Comparison of ENCODE assay signal across 9 cellular contexts in genomic region chr1:201346337-201346939, GRCh38. TPM values are rescaled to one million over a fixed set of nuclear protein-coding genes. Genes with fewer than 3 reads are reported as not detected.
DNase-seq lines count a peak whose midpoint lies in the region; ATAC-seq, FAIRE-seq and TF ChIP-seq lines count a peak whose summit lies in the region.
"Had no signal": no experiment of that assay in that cellular context is flagged by ENCODE, and none has a peak within 500 bp of the region (broad histone marks: within the 10 kb centered on the region; RNA-seq: fewer than 3 reads in every experiment).

No MANE protein-coding gene starts in this region.

- TF ChIP-seq CTCF in C4-2B (conservative IDR thresholded peaks at IDR 0.05), result peak; percentile 86
- peak in 3 of 4 donors; percentile 12 to 33 (median 31) for TF ChIP-seq CTCF in pancreas (IDR thresholded peaks at IDR 0.05)

- no peaks in the 10 kb centered on the region for H3K4me1 Mint-ChIP-seq in activated CD8-positive, alpha-beta memory T cell treated with anti-CD3 and anti-CD28 coated beads, Interleukin-2, amount 10 ng/mL, durations not matched to agents 7 days and 5 days
- H3K4me1 Mint-ChIP-seq: IgD-negative memory B cell had no signal

- H3K4me3 ChIP-seq in H7 (ENCODE audit: insufficient read depth, low read depth, low read length), result no peak overlapping the region
- H3K4me3 ChIP-seq in pancreas, result no peak overlapping the region

- no peak for FAIRE-seq in pancreas (lab: Jason Lieb, UNC)

- CTCF ChIA-PET in activated CD8-positive, alpha-beta memory T cell treated with anti-CD3 and anti-CD28 coated beads, Interleukin-2, amount 10 ng/mL, durations not matched to agents 7 days and 5 days (lab: Charles Lee), result interaction anchor here (0.8 to 1.8 kb wide), 3 partner anchors 10 to 92 kb away, joined by 3 to 9 read pairs (median 3); no protein-coding TSS in a partner anchor

- DNase-seq in H7 (peak; percentile 78), RPMI7951 (ENCODE audit: low read depth) (peak; percentile 55), fibroblast of gingiva (ENCODE audit: low read depth) (peak; percentile 35), pancreas (peak in 3 of 6 donors; percentile 16 to 43 (median 30))
- no peak for DNase-seq in stimulated activated CD4-positive, alpha-beta T cell treated with anti-CD3 and anti-CD28 coated beads, Interleukin-4, amount 100 ng/mL, for 24 hours
- no peak for DNase-seq in activated CD8-positive, alpha-beta memory T cell treated with anti-CD3 and anti-CD28 coated beads, Interleukin-2, amount 10 ng/mL, durations not matched to agents 7 days and 5 days

- H3K36me3 ChIP-seq in H7 (replicated peaks; ENCODE audit: control insufficient read depth, insufficient read depth, low read length), result no peaks in the 10 kb centered on the region
- no peaks in the 10 kb centered on the region for H3K36me3 ChIP-seq in pancreas

- H3K27me3 ChIP-seq in H7 (ENCODE audit: control insufficient read depth, insufficient read depth, low read length) (no peaks in the 10 kb centered on the region; the same call in 1 of the 2 replicates), pancreas (no peaks in the 10 kb centered on the region)

- H3K27me3 Mint-ChIP-seq in activated CD8-positive, alpha-beta memory T cell treated with anti-CD3 and anti-CD28 coated beads, Interleukin-2, amount 10 ng/mL, durations not matched to agents 7 days and 5 days, result peaks cover 25% of the 10 kb centered on the region

- H3K9me3 Mint-ChIP-seq in activated CD8-positive, alpha-beta memory T cell treated with anti-CD3 and anti-CD28 coated beads, Interleukin-2, amount 10 ng/mL, durations not matched to agents 7 days and 5 days (ENCODE audit: low read depth), result peaks cover under 1% of the 10 kb centered on the region

- H3K4me3 Mint-ChIP-seq in activated CD8-positive, alpha-beta memory T cell treated with anti-CD3 and anti-CD28 coated beads, Interleukin-2, amount 10 ng/mL, durations not matched to agents 7 days and 5 days, result no peak overlapping the region
- H3K4me3 Mint-ChIP-seq: IgD-negative memory B cell had no signal

- ATAC-seq in pancreas (peak in 3 of 4 donors; percentile 59 to 75 (median 70)), GM18511 (IDR thresholded peaks at IDR 0.05; ENCODE audit: unreplicated experiment) (no peak)
- ATAC-seq in activated CD8-positive, alpha-beta memory T cell treated with anti-CD3 and anti-CD28 coated beads, Interleukin-2, amount 10 ng/mL, durations not matched to agents 7 days and 5 days, result no peak

- no peaks in the 10 kb centered on the region for H3K9me3 ChIP-seq in pancreas

- H3K27ac ChIP-seq in C4-2B (peak overlapping the region; percentile 21), pancreas (no peak overlapping the region)

- intact Hi-C loops in pancreas (cut with DNase I), result no loop called here

- H3K4me1 ChIP-seq in pancreas, result no peaks in the 10 kb centered on the region

- no peak overlapping the region for H3K27ac Mint-ChIP-seq in activated CD8-positive, alpha-beta memory T cell treated with anti-CD3 and anti-CD28 coated beads, Interleukin-2, amount 10 ng/mL, durations not matched to agents 7 days and 5 days
- H3K27ac Mint-ChIP-seq: IgD-negative memory B cell had no signal

- 39 to 40% methylated on average over 5 of the region's 5 CpGs for WGBS in pancreas, 2 donors

- H3K36me3 Mint-ChIP-seq in activated CD8-positive, alpha-beta memory T cell treated with anti-CD3 and anti-CD28 coated beads, Interleukin-2, amount 10 ng/mL, durations not matched to agents 7 days and 5 days, result no peaks in the 10 kb centered on the region
- H3K36me3 Mint-ChIP-seq: IgD-negative memory B cell had no signal

RNA-seq across cellular contexts. Expression of gene TNNT2, which starts 31.0 kb away (rescaled TPM):
- total RNA-seq in H7 (2014; rRNA removed; shearing (Covaris generic)), result 0.17 TPM in 1 of 2 replicates, not detected in the other
- not detected in 2 replicates for total RNA-seq in RPMI7951 (2014; rRNA removed; shearing (Covaris generic))
- 1 to 10 TPM in 2 of 6 donors, under 1 TPM in 4; 0.06 to 3.0 (median 0.70) TPM for total RNA-seq in pancreas
- polyA plus RNA-seq in pancreas, result 1 to 10 TPM; 2.4 to 7.0 TPM
- not detected for total RNA-seq in activated CD8-positive, alpha-beta memory T cell treated with anti-CD3 and anti-CD28 coated beads, Interleukin-2, amount 10 ng/mL, durations not matched to agents 7 days and 5 days
- polyA plus RNA-seq: IgD-negative memory B cell had no signal

RNA-seq across cellular contexts. Expression of gene LAD1, which starts 52.7 kb away (rescaled TPM):
- total RNA-seq in H7 (2014; rRNA removed; shearing (Covaris generic)), result 4.3 and 4.5 TPM in 2 replicates
- not detected in 2 replicates for total RNA-seq in RPMI7951 (2014; rRNA removed; shearing (Covaris generic))
- 10 to 100 TPM; 28.7 to 62.5 (median 44.3) TPM for total RNA-seq in pancreas
- polyA plus RNA-seq in pancreas, result 10 to 100 TPM; 37.3 to 56.3 TPM
- not detected for total RNA-seq in activated CD8-positive, alpha-beta memory T cell treated with anti-CD3 and anti-CD28 coated beads, Interleukin-2, amount 10 ng/mL, durations not matched to agents 7 days and 5 days
- polyA plus RNA-seq: IgD-negative memory B cell had no signal

Comparison
In these comparisons a context has a peak if more than half of its experiments do, and no peak if none do; other contexts are left out.
1. DNase-seq: peak in H7 (single experiment), RPMI7951 (single experiment) and fibroblast of gingiva (single experiment); none in stimulated activated CD4-positive, alpha-beta T cell treated with anti-CD3 and anti-CD28 coated beads, Interleukin-4, amount 100 ng/mL, for 24 hours (single experiment) and activated CD8-positive, alpha-beta memory T cell treated with anti-CD3 and anti-CD28 coated beads, Interleukin-2, amount 10 ng/mL, durations not matched to agents 7 days and 5 days (single experiment).
2. ATAC-seq: peak in pancreas (3 of 4); none in activated CD8-positive, alpha-beta memory T cell treated with anti-CD3 and anti-CD28 coated beads, Interleukin-2, amount 10 ng/mL, durations not matched to agents 7 days and 5 days (single experiment) and GM18511 (single experiment).